In the genomic region with DNA sequence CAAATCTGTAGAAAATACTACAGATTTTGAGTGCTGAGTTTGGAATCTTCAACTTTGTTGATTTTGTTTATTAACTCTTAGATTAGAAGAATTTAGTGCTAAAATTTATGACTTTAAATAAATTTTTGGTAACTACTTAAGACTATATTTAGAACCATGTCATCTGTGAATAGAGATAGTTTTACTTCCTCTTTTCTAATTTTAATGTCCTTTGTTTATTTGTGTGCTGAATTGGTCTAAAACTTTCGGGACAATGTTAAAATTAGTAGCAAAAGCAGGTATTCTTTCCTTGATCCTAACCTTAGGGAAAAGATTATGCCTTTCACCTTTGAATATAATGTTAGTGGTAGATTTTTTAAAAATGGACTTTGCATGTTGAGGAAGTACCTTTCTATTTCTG, we compare ENCODE assay signal across 19 cellular contexts.
DNase-seq lines count a peak whose midpoint lies in the region; ATAC-seq and TF ChIP-seq lines count a peak whose summit lies in the region.
"Had no signal": no experiment of that assay in that cellular context is flagged by ENCODE, and none has a peak within 500 bp of the region (broad histone marks: within the 10 kb centered on the region; RNA-seq: fewer than 3 reads in every experiment).

No MANE protein-coding gene starts in this region.

- no peak overlapping the region for H3K4me3 ChIP-seq in OCI-LY3 (ENCODE audit: low read length)
- H3K4me3 ChIP-seq: K562 had no signal

- ATAC-seq in stimulated activated naive B cell treated with anti-CD40 and anti-IgM and Interleukin-4, amounts not matched to agents 10 μg/mL and 1 μg/mL and 100 μg/mL, for 72 hours (replicated peaks), result no peak
- no peak for ATAC-seq in GM19023 (IDR thresholded peaks at IDR 0.05; ENCODE audit: unreplicated experiment)
- ATAC-seq: K562 had no signal

- DNase-seq in NOMO-1 treated with DMSO at 0.1 percent for 48 hours (lab: John Stamatoyannopoulos, UW; ENCODE audit: unreplicated experiment), result peak; percentile 19
- no peak for DNase-seq in NOMO-1 treated with dmso at 0.1 percent for 144 hours (lab: John Stamatoyannopoulos, UW; ENCODE audit: unreplicated experiment)
- peak; percentile 38 for DNase-seq in KBM-7
- no peak for DNase-seq in stimulated activated naive B cell treated with anti-CD40 and anti-IgM and Interleukin-4, amounts not matched to agents 10 μg/mL and 1 μg/mL and 100 μg/mL, for 72 hours
- DNase-seq in MCF 10A (ENCODE audit: unreplicated experiment), result no peak
- DNase-seq in NCI-H1417 (lab: John Stamatoyannopoulos, UW), result no peak
- DNase-seq: 8988T, DMS 273 treated with DMSO at 0.1 percent for 48 hours, DND-41, H7, HFFc6, NCI-H1105 treated with DMSO at 0.1 percent for 48 hours, NCI-H1694 treated with DMSO at 0.1 percent for 48 hours, NCI-H2227 treated with DMSO at 0.1 percent for 48 hours, NCI-H510A treated with DMSO at 0.1 percent for 48 hours, Right ventricle myocardium superior had no signal

- H3K27ac Mint-ChIP-seq in stimulated activated naive B cell treated with anti-CD40 and anti-IgM and Interleukin-4, amounts not matched to agents 10 μg/mL and 1 μg/mL and 100 μg/mL, for 72 hours, result peak overlapping the region; percentile 4
- H3K27ac Mint-ChIP-seq in MCF 10A (ENCODE audit: low read depth, unreplicated experiment), result no peak overlapping the region
- H3K27ac Mint-ChIP-seq: HFFc6 had no signal

- in situ Hi-C loops in KBM-7 (cut with MboI; ENCODE audit: low pct_unique_long_range_greater_than_20kb, low sequenced_read_pairs), result no loop called here

- no peaks in the 10 kb centered on the region for H3K9me3 ChIP-seq in OCI-LY3 (ENCODE audit: insufficient read depth, low read length)

- H3K4me2 ChIP-seq in OCI-LY3 (ENCODE audit: low read length), result peak overlapping the region; percentile 41; the same call in 1 of the 2 replicates

- H3K9me3 Mint-ChIP-seq in stimulated activated naive B cell treated with anti-CD40 and anti-IgM and Interleukin-4, amounts not matched to agents 10 μg/mL and 1 μg/mL and 100 μg/mL, for 72 hours, result peaks cover 0 to 4% of the 10 kb centered on the region in 2 donors
- H3K9me3 Mint-ChIP-seq in MCF 10A (ENCODE audit: unreplicated experiment), result peaks cover 24% of the 10 kb centered on the region

- POLR2A ChIA-PET in MCF 10A (lab: Yijun Ruan, JAX), result no interaction called here

- intact Hi-C loops in MCF 10A (cut with micrococcal nuclease), result no loop called here

- H2AFZ ChIP-seq in OCI-LY3 (ENCODE audit: low read depth, low read length), result no peak overlapping the region

- H4K20me1 ChIP-seq in OCI-LY3 (ENCODE audit: insufficient read depth, low read length), result no peaks in the 10 kb centered on the region

- no peak overlapping the region for H3K27ac ChIP-seq in OCI-LY3 (ENCODE audit: low read length)

- peaks cover 10% of the 10 kb centered on the region for H3K4me1 ChIP-seq in OCI-LY3 (ENCODE audit: low read length)

- H3K36me3 Mint-ChIP-seq in stimulated activated naive B cell treated with anti-CD40 and anti-IgM and Interleukin-4, amounts not matched to agents 10 μg/mL and 1 μg/mL and 100 μg/mL, for 72 hours, result no peaks in the 10 kb centered on the region
- H3K36me3 Mint-ChIP-seq in MCF 10A (ENCODE audit: insufficient read depth, unreplicated experiment), result no peaks in the 10 kb centered on the region

- H3K9ac ChIP-seq in OCI-LY3 (ENCODE audit: low read length), result no peak overlapping the region

- no TSS peak for BruUV-seq in MCF 10A (replicated peaks; lab: Mats Ljungman, UMichigan)

- peaks cover 8 to 11% of the 10 kb centered on the region in 2 donors for H3K4me1 Mint-ChIP-seq in stimulated activated naive B cell treated with anti-CD40 and anti-IgM and Interleukin-4, amounts not matched to agents 10 μg/mL and 1 μg/mL and 100 μg/mL, for 72 hours
- no peaks in the 10 kb centered on the region for H3K4me1 Mint-ChIP-seq in MCF 10A (ENCODE audit: insufficient read depth, unreplicated experiment)

- H3K27me3 ChIP-seq in OCI-LY3 (ENCODE audit: low read depth, low read length), result no peaks in the 10 kb centered on the region

- no peaks in the 10 kb centered on the region for H3K27me3 Mint-ChIP-seq in stimulated activated naive B cell treated with anti-CD40 and anti-IgM and Interleukin-4, amounts not matched to agents 10 μg/mL and 1 μg/mL and 100 μg/mL, for 72 hours
- no peaks in the 10 kb centered on the region for H3K27me3 Mint-ChIP-seq in MCF 10A (ENCODE audit: insufficient read depth, unreplicated experiment)

- no peaks in the 10 kb centered on the region for H3K36me3 ChIP-seq in OCI-LY3 (replicated peaks; ENCODE audit: low read depth, low read length)

- CTCF ChIA-PET in MCF 10A (lab: Yijun Ruan, JAX), result interaction anchor here (0.6 kb wide), 1 partner anchor 164 kb away, joined by 3 read pairs; no protein-coding TSS in a partner anchor

- peak overlapping the region; percentile 47 to 64 for H3K4me3 Mint-ChIP-seq in stimulated activated naive B cell treated with anti-CD40 and anti-IgM and Interleukin-4, amounts not matched to agents 10 μg/mL and 1 μg/mL and 100 μg/mL, for 72 hours
- H3K4me3 Mint-ChIP-seq in MCF 10A (ENCODE audit: unreplicated experiment), result no peak overlapping the region
- H3K4me3 Mint-ChIP-seq: HFFc6 had no signal

- H3K79me2 ChIP-seq in OCI-LY3 (ENCODE audit: low read length), result no peaks in the 10 kb centered on the region

- no peak for TF ChIP-seq CTCF in OCI-LY3 (IDR thresholded peaks at IDR 0.05; ENCODE audit: low read depth, low read length)
- TF ChIP-seq CTCF in MCF 10A (IDR thresholded peaks at IDR 0.05; ENCODE audit: unreplicated experiment), result no peak

Comparison
In these comparisons a context has a peak if more than half of its experiments do, and no peak if none do; other contexts are left out.
1. DNase-seq: peak in NOMO-1 treated with DMSO at 0.1 percent for 48 hours (single experiment) and KBM-7 (single experiment); none in NOMO-1 treated with dmso at 0.1 percent for 144 hours (single experiment), stimulated activated naive B cell treated with anti-CD40 and anti-IgM and Interleukin-4, amounts not matched to agents 10 μg/mL and 1 μg/mL and 100 μg/mL, for 72 hours (single experiment), MCF 10A (single experiment) and NCI-H1417 (0 of 3).